8 cellular contexts compared by ENCODE assay signal in genomic region chr2:95121495-95122196, GRCh38. TPM values are rescaled to one million over a fixed set of nuclear protein-coding genes. Genes with fewer than 3 reads are reported as not detected.
A peak's percentile ranks its signal among the peaks of the same experiment; 100 is the strongest.
DNase-seq lines count a peak whose midpoint lies in the region; ATAC-seq and TF ChIP-seq lines count a peak whose summit lies in the region.

MRPS5 (minus strand) TSS chr2:95121808; CDS start chr2:95121791, 17 bp downstream.

- H3K27me3 ChIP-seq in CD8-positive, alpha-beta memory T cell (ENCODE audit: insufficient read depth, low read length, poor library complexity, severe bottlenecking) = no peaks in the 10 kb centered on the region
- H3K27me3 ChIP-seq in endodermal cell (ENCODE audit: control insufficient read depth, insufficient read depth, low read length, poor library complexity, severe bottlenecking) = no peaks in the 10 kb centered on the region

- H3K9ac ChIP-seq in endodermal cell (ENCODE audit: extremely low read depth, low read length, poor library complexity, severe bottlenecking) = peak within 1 kb of the TSS; percentile 86

- H3K27me3 Mint-ChIP-seq in CD8-positive, alpha-beta memory T cell = peaks cover 0 to 4% of the 10 kb centered on the region in 2 donors
- H3K27me3 Mint-ChIP-seq in activated CD8-positive, alpha-beta memory T cell treated with anti-CD3 and anti-CD28 coated beads, Interleukin-2, amount 10 ng/mL, durations not matched to agents 7 days and 5 days = no peaks in the 10 kb centered on the region
- peaks cover 7% of the 10 kb centered on the region for H3K27me3 Mint-ChIP-seq in endodermal cell (ENCODE audit: insufficient read depth)
- H3K27me3 Mint-ChIP-seq in mesothelial cell of epicardium (ENCODE audit: low read depth) = peaks cover 2% of the 10 kb centered on the region

- H3K27ac Mint-ChIP-seq in CD8-positive, alpha-beta memory T cell = peak within 1 kb of the TSS; percentile 86 to 97 (median 94)
- peak within 1 kb of the TSS; percentile 89 for H3K27ac Mint-ChIP-seq in activated CD8-positive, alpha-beta memory T cell treated with anti-CD3 and anti-CD28 coated beads, Interleukin-2, amount 10 ng/mL, durations not matched to agents 7 days and 5 days
- H3K27ac Mint-ChIP-seq in endodermal cell = peak within 1 kb of the TSS; percentile 95
- H3K27ac Mint-ChIP-seq in mesothelial cell of epicardium = peak within 1 kb of the TSS; percentile 93

- no peaks in the 10 kb centered on the region for H3K9me3 ChIP-seq in CD8-positive, alpha-beta memory T cell (ENCODE audit: low read length)
- H3K9me3 ChIP-seq in endodermal cell (ENCODE audit: control insufficient read depth, low read length) = no peaks in the 10 kb centered on the region

- peak within 1 kb of the TSS; percentile 95 to 99 (median 97) for H3K4me3 Mint-ChIP-seq in CD8-positive, alpha-beta memory T cell
- peak within 1 kb of the TSS; percentile 97 for H3K4me3 Mint-ChIP-seq in activated CD8-positive, alpha-beta memory T cell treated with anti-CD3 and anti-CD28 coated beads, Interleukin-2, amount 10 ng/mL, durations not matched to agents 7 days and 5 days
- H3K4me3 Mint-ChIP-seq in endodermal cell = peak within 1 kb of the TSS; percentile 95
- peak within 1 kb of the TSS; percentile 97 for H3K4me3 Mint-ChIP-seq in mesothelial cell of epicardium

- peaks cover 44 to 53% (median 51%) of the 10 kb centered on the region in 3 donors for H3K4me1 Mint-ChIP-seq in CD8-positive, alpha-beta memory T cell
- peaks cover 38% of the 10 kb centered on the region for H3K4me1 Mint-ChIP-seq in activated CD8-positive, alpha-beta memory T cell treated with anti-CD3 and anti-CD28 coated beads, Interleukin-2, amount 10 ng/mL, durations not matched to agents 7 days and 5 days
- H3K4me1 Mint-ChIP-seq in endodermal cell (peaks cover 10% of the 10 kb centered on the region), mesothelial cell of epicardium (peaks cover 29% of the 10 kb centered on the region)

- WGBS in endodermal cell (ENCODE audit: insufficient coverage in 1 of 2, insufficient read length in 1 of 2), 2 experiments = 0 to 1% methylated on average over 17 to 76 of the region's 76 CpGs

- ATAC-seq in GM19452 (IDR thresholded peaks at IDR 0.05; ENCODE audit: unreplicated experiment) = peak; percentile 96
- ATAC-seq in HG03575 (IDR thresholded peaks at IDR 0.05; ENCODE audit: extremely low read depth, insufficient number of reproducible peaks, low FRiP score, unreplicated experiment) = peak; percentile 51
- ATAC-seq in activated CD8-positive, alpha-beta memory T cell treated with anti-CD3 and anti-CD28 coated beads, Interleukin-2, amount 10 ng/mL, durations not matched to agents 7 days and 5 days = peak; percentile 97

- H3K27ac ChIP-seq in CD8-positive, alpha-beta memory T cell (ENCODE audit: low read depth, low read length) = peak within 1 kb of the TSS; percentile 76
- peak within 1 kb of the TSS; percentile 97 for H3K27ac ChIP-seq in endodermal cell (ENCODE audit: low read depth, low read length)

- POLR2A ChIA-PET in CD8-positive, alpha-beta memory T cell (lab: Charles Lee) = interaction anchor here (1.0 to 2.8 kb wide), 6 partner anchors 38 to 96 kb away, joined by 3 to 16 read pairs (median 10); partner anchors contain the start of genes ZNF2 and ZNF514

- CTCF ChIA-PET in CD8-positive, alpha-beta memory T cell (lab: Charles Lee) = interaction anchor here (1.1 to 2.5 kb wide), 7 partner anchors 13 to 98 kb away, joined by 3 to 16 read pairs (median 5); partner anchors contain the start of gene ZNF514
- CTCF ChIA-PET in activated CD8-positive, alpha-beta memory T cell treated with anti-CD3 and anti-CD28 coated beads, Interleukin-2, amount 10 ng/mL, durations not matched to agents 7 days and 5 days (lab: Charles Lee) = interaction anchor here (0.9 to 4.4 kb wide), 12 partner anchors 37 to 249 kb away, joined by 3 to 40 read pairs (median 4); partner anchors contain the start of genes ZNF2 and ZNF514

- DNase-seq in CD8-positive, alpha-beta memory T cell = peak; percentile 76 to 85 (median 79)
- DNase-seq in NOMO-1 treated with dmso at 0.1 percent for 144 hours (lab: John Stamatoyannopoulos, UW; ENCODE audit: unreplicated experiment) (peak; percentile 68), endodermal cell (peak; percentile 93), mesothelial cell of epicardium (ENCODE audit: low spot score in 2 of 2, unreplicated experiment in 2 of 2) (peak; percentile 76 to 90)
- peak; percentile 88 for DNase-seq in activated CD8-positive, alpha-beta memory T cell treated with anti-CD3 and anti-CD28 coated beads, Interleukin-2, amount 10 ng/mL, durations not matched to agents 7 days and 5 days
- DNase-seq in stimulated activated CD8-positive, alpha-beta memory T cell treated with anti-CD3 and anti-CD28 coated beads, Interleukin-15, amount 100 ng/mL, for 48 hours (ENCODE audit: low read depth in 2 of 2) = peak; percentile 82 to 83

- no peaks in the 10 kb centered on the region for H3K9me3 Mint-ChIP-seq in CD8-positive, alpha-beta memory T cell
- H3K9me3 Mint-ChIP-seq in activated CD8-positive, alpha-beta memory T cell treated with anti-CD3 and anti-CD28 coated beads, Interleukin-2, amount 10 ng/mL, durations not matched to agents 7 days and 5 days (ENCODE audit: low read depth) = peaks cover 4% of the 10 kb centered on the region
- H3K9me3 Mint-ChIP-seq in endodermal cell (no peaks in the 10 kb centered on the region), mesothelial cell of epicardium (no peaks in the 10 kb centered on the region)

- no peaks in the 10 kb centered on the region for H3K36me3 ChIP-seq in CD8-positive, alpha-beta memory T cell (ENCODE audit: insufficient read depth, low read length)
- peaks cover 6% of the 10 kb centered on the region for H3K36me3 ChIP-seq in endodermal cell (ENCODE audit: control insufficient read depth, insufficient read depth, low read length)

- H3K4me1 ChIP-seq in CD8-positive, alpha-beta memory T cell (ENCODE audit: insufficient read depth, low read length) = peaks cover 33% of the 10 kb centered on the region
- no peaks in the 10 kb centered on the region for H3K4me1 ChIP-seq in endodermal cell (ENCODE audit: control insufficient read depth, insufficient read depth, low read length)

- peak; percentile 41 for TF ChIP-seq CTCF in endodermal cell (conservative IDR thresholded peaks at IDR 0.05)
- TF ChIP-seq CTCF in mesothelial cell of epicardium (IDR thresholded peaks at IDR 0.05; ENCODE audit: unreplicated experiment) = no peak

- H3K36me3 Mint-ChIP-seq in CD8-positive, alpha-beta memory T cell = peaks cover 4 to 22% (median 7%) of the 10 kb centered on the region in 3 donors
- peaks cover 24% of the 10 kb centered on the region for H3K36me3 Mint-ChIP-seq in activated CD8-positive, alpha-beta memory T cell treated with anti-CD3 and anti-CD28 coated beads, Interleukin-2, amount 10 ng/mL, durations not matched to agents 7 days and 5 days
- peaks cover 20% of the 10 kb centered on the region for H3K36me3 Mint-ChIP-seq in endodermal cell (ENCODE audit: low read depth)
- peaks cover 4% of the 10 kb centered on the region for H3K36me3 Mint-ChIP-seq in mesothelial cell of epicardium

- peak within 1 kb of the TSS; percentile 74 for H3K4me3 ChIP-seq in CD8-positive, alpha-beta memory T cell (ENCODE audit: low read length)
- peak within 1 kb of the TSS; percentile 95 for H3K4me3 ChIP-seq in endodermal cell (ENCODE audit: low read length)

RNA-seq across cellular contexts. Expression of gene MRPS5, which starts in this region (rescaled TPM):
- total RNA-seq in CD8-positive, alpha-beta memory T cell = 10 to 100 TPM; 69.0 to 75.9 TPM
- 45.8 TPM for polyA plus RNA-seq in CD8-positive, alpha-beta memory T cell
- 10 to 100 TPM; 80.0 to 82.7 TPM for total RNA-seq in activated CD8-positive, alpha-beta memory T cell treated with anti-CD3 and anti-CD28 coated beads, Interleukin-2, amount 10 ng/mL, durations not matched to agents 7 days and 5 days
- total RNA-seq in endodermal cell (10 to 100 TPM; 57.9 to 59.0 TPM), mesothelial cell of epicardium (45.2 to 47.6 TPM (median 45.8 TPM) in 3 replicates)
- polyA plus RNA-seq in endodermal cell (2013, experiment 1 of 2) = 72.0 TPM
- polyA plus RNA-seq in endodermal cell (2013, experiment 2 of 2) = 61.4 TPM

Comparison
In these comparisons a context has a peak if more than half of its experiments do, and no peak if none do; other contexts are left out.
1. Peak in every context shown above with its lines: DNase-seq, ATAC-seq, H3K4me3 ChIP-seq and H3K27ac ChIP-seq.